11 cellular contexts compared by ENCODE assay signal in genomic region chr17:5130261-5130660, GRCh38. TPM values are rescaled to one million over a fixed set of nuclear protein-coding genes. Genes with fewer than 3 reads are reported as not detected.
A peak's percentile ranks its signal among the peaks of the same experiment; 100 is the strongest.
DNase-seq lines count a peak whose midpoint lies in the region; ATAC-seq and TF ChIP-seq lines count a peak whose summit lies in the region.
"Not testable (repeated sequence)": the region's sequence is repeated elsewhere in the genome, so short reads cannot be mapped to it uniquely, and the experiment has no call there.
"Had no signal": no experiment of that assay in that cellular context is flagged by ENCODE, and none has a peak within 500 bp of the region (broad histone marks: within the 10 kb centered on the region; RNA-seq: fewer than 3 reads in every experiment).

No MANE protein-coding gene starts in this region.

- not testable (repeated sequence) for H3K27me3 ChIP-seq in DND-41 (ENCODE audit: insufficient read depth, low read length, poor library complexity); colonic mucosa; lung (ENCODE audit: control insufficient read depth, insufficient read depth); osteoblast (ENCODE audit: insufficient read depth, low read length)

- not testable (repeated sequence) for H3K79me2 ChIP-seq in DND-41 (ENCODE audit: insufficient read depth, low read length); osteoblast (ENCODE audit: insufficient read depth, low read length)

- H2AFZ ChIP-seq in DND-41 (ENCODE audit: low read depth, low read length); osteoblast (ENCODE audit: low read length): not testable (repeated sequence)

- 91 to 95% methylated on average over 10 of the region's 10 CpGs for WGBS in lung, 2 donors

- H3K4me2 ChIP-seq in DND-41 (ENCODE audit: insufficient read depth, low read length); osteoblast (ENCODE audit: insufficient read depth, low read length): not testable (repeated sequence)

- not testable (repeated sequence) for H3K27ac ChIP-seq in DND-41 (ENCODE audit: low read length); colonic mucosa; lung (ENCODE audit: low read depth in 1 of 2, low read length in 1 of 2); osteoblast (ENCODE audit: low read depth, low read length)

- not testable (repeated sequence) for H3K36me3 ChIP-seq in DND-41 (ENCODE audit: insufficient read depth, low read length); colonic mucosa; lung (ENCODE audit: control insufficient read depth in 2 of 2, insufficient read depth in 2 of 2, low read length in 2 of 2); osteoblast (ENCODE audit: insufficient read depth, low read length)

- H3K4me1 ChIP-seq in DND-41 (ENCODE audit: insufficient read depth, low read length); colonic mucosa; lung (ENCODE audit: control insufficient read depth in 2 of 2, insufficient read depth in 2 of 2, low read length in 2 of 2); osteoblast (ENCODE audit: insufficient read depth, low read length): not testable (repeated sequence)

- ATAC-seq in DND-41 (ENCODE audit: insufficient read depth, low read depth); lung (ENCODE audit: insufficient read depth, low FRiP score): not testable (repeated sequence)

- H3K9ac ChIP-seq in DND-41 (ENCODE audit: low read depth, low read length); colonic mucosa (ENCODE audit: low read depth in 2 of 2, low read length in 2 of 2): not testable (repeated sequence)

- H4K20me1 ChIP-seq in DND-41 (ENCODE audit: insufficient read depth, low read length); osteoblast (ENCODE audit: insufficient read depth, low read length): not testable (repeated sequence)

- intact Hi-C loops in colonic mucosa (cut with DNase I), result not testable (repeated sequence)

- DNase-seq in DND-41 (peak; percentile 1), colonic mucosa (peak; percentile 11), islet precursor cell (peak; percentile 39), lung (ENCODE audit: low spot score) (peak; percentile 14), osteoblast (ENCODE audit: insufficient read length, low spot score, missing footprints) (peak; percentile 68), ureter (ENCODE audit: low spot score) (peak; percentile 30)

- TF ChIP-seq CTCF in DND-41 (IDR thresholded peaks at IDR 0.05; ENCODE audit: borderline replicate concordance, extremely low read depth, low read length, poor library complexity, severe bottlenecking); colonic mucosa (IDR thresholded peaks at IDR 0.05); lung (IDR thresholded peaks at IDR 0.05; ENCODE audit: control extremely low read depth, extremely low read depth); osteoblast (IDR thresholded peaks at IDR 0.05; ENCODE audit: extremely low read depth, low read depth, low read length): not testable (repeated sequence)

- H3K4me3 ChIP-seq in DND-41 (ENCODE audit: low read depth in 1 of 2, low read length in 2 of 2); colonic mucosa; lung; osteoblast (ENCODE audit: insufficient read depth, low read length): not testable (repeated sequence)

- H3K9me3 ChIP-seq in DND-41 (ENCODE audit: insufficient read depth, low read length, severe bottlenecking); colonic mucosa; lung (ENCODE audit: control insufficient read depth in 2 of 2, insufficient read depth in 1 of 2, low read length in 1 of 2); osteoblast (ENCODE audit: low read depth, low read length): not testable (repeated sequence)

RNA-seq across cellular contexts. Expression of gene USP6, which starts 14.4 kb away (rescaled TPM):
- under 1 TPM in 1 of 2 donors, not detected in 1; 0.13 TPM for total RNA-seq in colonic mucosa
- under 1 TPM; 0.31 to 0.46 TPM for total RNA-seq in lung
- under 1 TPM; 0.05 to 0.10 TPM for polyA plus RNA-seq in lung
- not detected in 2 replicates for total RNA-seq in osteoblast
- total RNA-seq in ureter, result 0.08 TPM
- total RNA-seq: A172, Calu3, Daoy, G401 had no signal
- polyA plus RNA-seq: BJ had no signal

RNA-seq across cellular contexts. Expression of gene ZNF232, which starts 18.6 kb away (rescaled TPM):
- 10 to 100 TPM in 1 of 2 donors, 1 to 10 TPM in 1; 8.0 to 10.9 TPM for total RNA-seq in colonic mucosa
- total RNA-seq in lung, result 10 to 100 TPM in 1 of 2 donors, 1 to 10 TPM in 1; 9.6 to 14.1 TPM
- polyA plus RNA-seq in lung, result 1 to 10 TPM; 6.8 to 9.4 TPM
- 8.0 and 8.3 TPM in 2 replicates for total RNA-seq in osteoblast
- 5.9 TPM for total RNA-seq in ureter
- total RNA-seq: A172 had no signal

RNA-seq across cellular contexts. Expression of gene ZFP3, which starts 52.0 kb away (rescaled TPM):
- total RNA-seq in colonic mucosa (1 to 10 TPM; 6.2 to 6.3 TPM), lung (1 to 10 TPM; 4.8 to 7.3 TPM), osteoblast (3.5 and 3.6 TPM in 2 replicates), ureter (9.1 TPM)
- polyA plus RNA-seq in lung, result 1 to 10 TPM; 2.3 to 2.6 TPM
- total RNA-seq: Calu3, Daoy, G401 had no signal

Comparison
In these comparisons a context has a peak if more than half of its experiments do, and no peak if none do; other contexts are left out.
1. DNase-seq: peak in every context shown above with its lines; median percentile 68 in osteoblast; 39 in islet precursor cell; 30 in ureter; 14 in lung; 11 in colonic mucosa; 1 in DND-41.